14 cellular contexts compared by ENCODE assay signal in genomic region chr1:7346070-7346596, GRCh38.
"Had no signal": no experiment of that assay in that cellular context is flagged by ENCODE, and none has a peak within 500 bp of the region (broad histone marks: within the 10 kb centered on the region; RNA-seq: fewer than 3 reads in every experiment).

No MANE protein-coding gene starts in this region.

- H3K27me3 ChIP-seq: cardiac muscle cell, colonic mucosa, hepatocyte, sigmoid colon had no signal

- H3K79me2 ChIP-seq: hepatocyte had no signal

- H3K4me3 Mint-ChIP-seq: activated CD8-positive, alpha-beta T cell treated with anti-CD3 and anti-CD28 coated beads for 36 hours; naive thymus-derived CD4-positive, alpha-beta T cell; type B pancreatic cell had no signal

- H3K27me3 Mint-ChIP-seq: activated CD8-positive, alpha-beta T cell treated with anti-CD3 and anti-CD28 coated beads for 36 hours had no signal

- ATAC-seq: activated CD8-positive, alpha-beta T cell treated with anti-CD3 and anti-CD28 coated beads for 36 hours; naive thymus-derived CD4-positive, alpha-beta T cell had no signal

- H3K27ac Mint-ChIP-seq: activated CD8-positive, alpha-beta T cell treated with anti-CD3 and anti-CD28 coated beads for 36 hours; type B pancreatic cell had no signal

- H2AFZ ChIP-seq: hepatocyte had no signal

- H3K9me3 Mint-ChIP-seq: activated CD8-positive, alpha-beta T cell treated with anti-CD3 and anti-CD28 coated beads for 36 hours; naive thymus-derived CD4-positive, alpha-beta T cell; type B pancreatic cell had no signal

- H3K36me3 ChIP-seq: cardiac muscle cell, colonic mucosa, sigmoid colon had no signal

- H3K4me1 Mint-ChIP-seq: naive thymus-derived CD4-positive, alpha-beta T cell had no signal

- H3K27ac ChIP-seq: colonic mucosa, hepatocyte, sigmoid colon, VCaP had no signal

- H3K4me3 ChIP-seq: cardiac muscle cell, colonic mucosa, hepatocyte, lung, sigmoid colon had no signal

- H3K36me3 Mint-ChIP-seq: naive thymus-derived CD4-positive, alpha-beta T cell; type B pancreatic cell had no signal

- DNase-seq: activated CD4-positive, alpha-beta T cell treated with anti-CD3 and anti-CD28 coated beads for 4 hours; activated CD8-positive, alpha-beta memory T cell treated with anti-CD3 and anti-CD28 coated beads, Interleukin-2, amount 50 U/mL, for 48 hours; activated CD8-positive, alpha-beta T cell treated with anti-CD3 and anti-CD28 coated beads for 36 hours; colonic mucosa; naive thymus-derived CD4-positive, alpha-beta T cell; sigmoid colon; stimulated activated CD4-positive, alpha-beta T cell treated with anti-CD3 and anti-CD28 coated beads, Interleukin-12 subunit alpha, Interleukin-12 subunit beta, amount 100 ng/mL, for 4 hours; stimulated activated naive CD4-positive, alpha-beta T cell treated with Interleukin-2 at 50 U/mL for 16 hours; T-helper 1 cell had no signal

- H3K4me2 ChIP-seq: hepatocyte had no signal

- H3K9me3 ChIP-seq: colonic mucosa, sigmoid colon had no signal

- H3K4me1 ChIP-seq: colonic mucosa had no signal
